9 cellular contexts compared by ENCODE assay signal in genomic region chr6:16711551-16712249, GRCh38. TPM values are rescaled to one million over a fixed set of nuclear protein-coding genes. Genes with fewer than 3 reads are reported as not detected.
A peak's percentile ranks its signal among the peaks of the same experiment; 100 is the strongest.
DNase-seq lines count a peak whose midpoint lies in the region; ATAC-seq and TF ChIP-seq lines count a peak whose summit lies in the region.
"Had no signal": no experiment of that assay in that cellular context is flagged by ENCODE, and none has a peak within 500 bp of the region (broad histone marks: within the 10 kb centered on the region; RNA-seq: fewer than 3 reads in every experiment).

No MANE protein-coding gene starts in this region.

- 89 to 97% methylated on average over 8 of the region's 8 CpGs for WGBS in heart right ventricle, 2 donors

- no peaks in the 10 kb centered on the region for H3K9me3 ChIP-seq in heart right ventricle
- H3K9me3 ChIP-seq in RWPE2 (ENCODE audit: severe bottlenecking), result no peaks in the 10 kb centered on the region
- H3K9me3 ChIP-seq in colonic mucosa, result no peaks in the 10 kb centered on the region
- H3K9me3 ChIP-seq in subcutaneous abdominal adipose tissue (ENCODE audit: control insufficient read depth in 5 of 5, low read length in 5 of 5), result no peaks in the 10 kb centered on the region
- H3K9me3 ChIP-seq: pancreas had no signal

- no peak for DNase-seq in heart right ventricle
- no peak for DNase-seq in cardiac septum (ENCODE audit: low spot score)
- DNase-seq in RWPE2 (ENCODE audit: low spot score), result peak; percentile 82
- DNase-seq in colonic mucosa, result no peak
- no peak for DNase-seq in GM19238 (ENCODE audit: insufficient read length, low spot score)
- DNase-seq: pancreas had no signal

- H3K27me3 ChIP-seq in heart right ventricle, result no peaks in the 10 kb centered on the region
- no peaks in the 10 kb centered on the region for H3K27me3 ChIP-seq in RWPE2 (ENCODE audit: insufficient read depth, poor library complexity, severe bottlenecking)
- H3K27me3 ChIP-seq in colonic mucosa, result no peaks in the 10 kb centered on the region
- H3K27me3 ChIP-seq in subcutaneous abdominal adipose tissue (ENCODE audit: control insufficient read depth in 5 of 5, insufficient read depth in 4 of 5, low read length in 5 of 5), result no peaks in the 10 kb centered on the region
- H3K27me3 ChIP-seq: pancreas had no signal

- TF ChIP-seq CTCF in heart right ventricle (IDR thresholded peaks at IDR 0.05) (no peak), RWPE2 (IDR thresholded peaks at IDR 0.05; ENCODE audit: poor library complexity, severe bottlenecking) (peak; percentile 84), colonic mucosa (IDR thresholded peaks at IDR 0.05) (no peak)

- ATAC-seq in heart right ventricle, result no peak
- peak; percentile 83 for ATAC-seq in RWPE2 (ENCODE audit: low read depth)
- no peak for ATAC-seq in GM18519 (IDR thresholded peaks at IDR 0.05; ENCODE audit: low FRiP score, unreplicated experiment)
- ATAC-seq in HG02759 (IDR thresholded peaks at IDR 0.05; ENCODE audit: unreplicated experiment), result no peak

- peaks cover 3 to 49% (median 29%) of the 10 kb centered on the region in 9 donors for H3K4me1 ChIP-seq in heart right ventricle
- H3K4me1 ChIP-seq in RWPE2 (ENCODE audit: insufficient read depth, poor library complexity, severe bottlenecking), result peaks cover 42% of the 10 kb centered on the region
- no peaks in the 10 kb centered on the region for H3K4me1 ChIP-seq in colonic mucosa
- peaks cover 0 to 24% (median 15%) of the 10 kb centered on the region in 5 donors for H3K4me1 ChIP-seq in subcutaneous abdominal adipose tissue (ENCODE audit: control insufficient read depth in 5 of 5, insufficient read depth in 5 of 5, low read length in 5 of 5)

- H3K27ac ChIP-seq in heart right ventricle (peak overlapping the region in 6 of 10 donors; percentile 45 to 93 (median 64)), RWPE2 (ENCODE audit: poor library complexity, severe bottlenecking) (peak overlapping the region; percentile 84), colonic mucosa (peak overlapping the region; percentile 31), subcutaneous abdominal adipose tissue (ENCODE audit: low read depth, low read length) (peak overlapping the region; percentile 74)

- intact Hi-C loops in heart right ventricle (cut with DNase I), result no loop called here
- intact Hi-C loops in cardiac septum (cut with DNase I), result no loop called here
- intact Hi-C loops in colonic mucosa (cut with DNase I), result no loop called here

- H3K9ac ChIP-seq in colonic mucosa (ENCODE audit: low read depth in 2 of 2, low read length in 2 of 2) (no peak overlapping the region), subcutaneous abdominal adipose tissue (ENCODE audit: low read length in 5 of 5) (no peak overlapping the region)

- no peaks in the 10 kb centered on the region for H3K36me3 ChIP-seq in heart right ventricle
- no peaks in the 10 kb centered on the region for H3K36me3 ChIP-seq in RWPE2 (ENCODE audit: low read depth)
- no peaks in the 10 kb centered on the region for H3K36me3 ChIP-seq in colonic mucosa
- no peaks in the 10 kb centered on the region for H3K36me3 ChIP-seq in subcutaneous abdominal adipose tissue (ENCODE audit: control insufficient read depth in 5 of 5, insufficient read depth in 5 of 5, low read length in 5 of 5)
- H3K36me3 ChIP-seq: pancreas had no signal

- peak overlapping the region in 1 of 10 donors; percentile 35 for H3K4me3 ChIP-seq in heart right ventricle
- H3K4me3 ChIP-seq in RWPE2 (ENCODE audit: severe bottlenecking), result no peak overlapping the region
- no peak overlapping the region for H3K4me3 ChIP-seq in colonic mucosa
- H3K4me3 ChIP-seq in subcutaneous abdominal adipose tissue (ENCODE audit: low read depth in 1 of 5, low read length in 5 of 5), result no peak overlapping the region
- H3K4me3 ChIP-seq: pancreas had no signal

RNA-seq across cellular contexts. Expression of gene ATXN1, which starts 49.6 kb away (rescaled TPM):
- total RNA-seq in heart right ventricle (10 to 100 TPM; 26.8 to 46.5 (median 41.1) TPM), cardiac septum (40.2 TPM), colonic mucosa (10 to 100 TPM; 24.5 to 41.9 TPM)
- polyA plus RNA-seq in heart right ventricle, result 1 to 10 TPM; 4.1 to 7.5 TPM

Comparison
In these comparisons a context has a peak if more than half of its experiments do, and no peak if none do; other contexts are left out.
1. H3K27ac ChIP-seq: peak in every context shown above with its lines; median percentile 84 in RWPE2; 74 in subcutaneous abdominal adipose tissue; 64 in heart right ventricle; 31 in colonic mucosa.